In the genomic region with DNA sequence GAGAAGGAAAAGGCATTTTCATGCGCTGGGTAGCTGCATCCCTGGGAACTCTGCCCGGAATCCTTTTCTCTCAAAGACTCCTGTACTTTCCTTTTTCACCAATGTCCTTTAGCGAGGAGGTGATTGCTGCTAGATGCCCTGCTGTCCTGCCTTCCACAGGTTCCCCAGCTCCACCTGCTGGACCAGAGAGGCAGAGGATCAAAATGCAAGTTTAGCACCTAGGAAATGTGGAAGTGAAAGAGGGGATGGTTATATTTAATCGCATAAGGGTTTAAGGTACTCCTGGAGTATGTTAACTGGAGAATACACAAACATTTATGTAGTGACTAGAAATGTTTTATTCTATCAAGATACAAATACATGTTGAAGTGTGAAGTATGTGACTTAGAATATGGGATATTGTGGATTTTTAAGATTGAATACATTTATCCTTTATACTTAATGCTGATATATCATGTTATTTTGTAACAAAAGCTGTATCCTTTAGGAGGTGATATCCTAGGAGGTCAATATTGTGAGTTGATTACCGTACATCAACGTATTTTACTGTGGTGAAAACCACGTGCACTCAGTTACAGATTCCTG, we compare ENCODE assay signal across 8 cellular contexts.
DNase-seq lines count a peak whose midpoint lies in the region; ATAC-seq and TF ChIP-seq lines count a peak whose summit lies in the region.

No MANE protein-coding gene starts in this region.

- no peak overlapping the region for H3K27ac ChIP-seq in colonic mucosa
- no peak overlapping the region for H3K27ac ChIP-seq in neural cell (ENCODE audit: low read length)

- H3K9me3 ChIP-seq in colonic mucosa (no peaks in the 10 kb centered on the region), neural cell (ENCODE audit: low read length) (no peaks in the 10 kb centered on the region)

- H3K27me3 ChIP-seq in colonic mucosa (no peaks in the 10 kb centered on the region), neural cell (ENCODE audit: insufficient read depth, low read depth, low read length) (no peaks in the 10 kb centered on the region)

- intact Hi-C loops in colonic mucosa (cut with DNase I): no loop called here

- TF ChIP-seq EP300 in neural cell (conservative IDR thresholded peaks at IDR 0.05; ENCODE audit: poor library complexity, severe bottlenecking): no peak

- H3K9me2 ChIP-seq in neural cell (ENCODE audit: insufficient read depth, low read length): no peaks in the 10 kb centered on the region

- H3K79me2 ChIP-seq in neural cell (replicated peaks; ENCODE audit: insufficient read depth, low read length): no peaks in the 10 kb centered on the region

- H3K4me1 ChIP-seq in colonic mucosa: no peaks in the 10 kb centered on the region

- H3F3A ChIP-seq in neural cell (ENCODE audit: insufficient read depth, low read length, poor library complexity, severe bottlenecking): no peaks in the 10 kb centered on the region

- H3K4me3 ChIP-seq in colonic mucosa: no peak overlapping the region
- H3K4me3 ChIP-seq in neural cell (ENCODE audit: low read length): no peak overlapping the region

- no peak overlapping the region for H3K4me2 ChIP-seq in neural cell (ENCODE audit: low read length)

- no peak overlapping the region for H2AFZ ChIP-seq in neural cell (ENCODE audit: low read depth, low read length)

- DNase-seq in Ammon's horn (ENCODE audit: low spot score) (peak; percentile 35), NCI-H748 treated with DMSO at 0.1 percent for 48 hours (lab: John Stamatoyannopoulos, UW) (peak; percentile 19), colonic mucosa (peak; percentile 39)
- DNase-seq in stimulated activated naive CD4-positive, alpha-beta T cell treated with Interleukin-2 at 50 U/mL for 16 hours (lab: John Stamatoyannopoulos, UW): no peak

- no peaks in the 10 kb centered on the region for H3K36me3 ChIP-seq in colonic mucosa
- no peaks in the 10 kb centered on the region for H3K36me3 ChIP-seq in neural cell (ENCODE audit: insufficient read depth, low read length)

- no peaks in the 10 kb centered on the region for H4K20me1 ChIP-seq in neural cell (ENCODE audit: insufficient read depth)

- peak; percentile 91 for ATAC-seq in GM18502 (IDR thresholded peaks at IDR 0.05; ENCODE audit: poor library complexity, unreplicated experiment)
- ATAC-seq in HG03039 (IDR thresholded peaks at IDR 0.05; ENCODE audit: unreplicated experiment): peak; percentile 72
- no peak for ATAC-seq in GM21528 (IDR thresholded peaks at IDR 0.05; ENCODE audit: low FRiP score, unreplicated experiment)

- TF ChIP-seq RAD21 in neural cell (conservative IDR thresholded peaks at IDR 0.05): peak; percentile 49

- H3K9ac ChIP-seq in colonic mucosa (ENCODE audit: low read depth in 2 of 2, low read length in 2 of 2) (no peak overlapping the region), neural cell (ENCODE audit: low read length) (no peak overlapping the region)

- TF ChIP-seq CTCF in colonic mucosa (IDR thresholded peaks at IDR 0.05) (peak; percentile 38), neural cell (IDR thresholded peaks at IDR 0.05; ENCODE audit: poor library complexity, severe bottlenecking) (peak; percentile 60)

TF ChIP-seq in neural cell, 6 proteins besides CTCF, POLR2A, EP300 and RAD21:
- TF ChIP-seq POLR2AphosphoS5 (IDR thresholded peaks at IDR 0.05): no peak
- peak; percentile 63 for TF ChIP-seq SMC3 (conservative IDR thresholded peaks at IDR 0.05; ENCODE audit: poor library complexity)
